In genomic region chrX:123728554-123728953, GRCh38 we compare ENCODE assay signal across 18 cellular contexts. TPM values are rescaled to one million over a fixed set of nuclear protein-coding genes. Genes with fewer than 3 reads are reported as not detected.
DNase-seq lines count a peak whose midpoint lies in the region; ATAC-seq, FAIRE-seq and TF ChIP-seq lines count a peak whose summit lies in the region.
"Had no signal": no experiment of that assay in that cellular context is flagged by ENCODE, and none has a peak within 500 bp of the region (broad histone marks: within the 10 kb centered on the region; RNA-seq: fewer than 3 reads in every experiment).

No MANE protein-coding gene starts in this region.

- peak overlapping the region; percentile 53 for H3K4me2 ChIP-seq in K562 (ENCODE audit: insufficient read depth, low read length)

- H3K4me1 ChIP-seq in K562 (replicated peaks in 1 of 2; ENCODE audit: control insufficient read depth in 2 of 2, insufficient read depth in 2 of 2, low read length in 2 of 2): peaks cover 4 to 7% of the 10 kb centered on the region in 2 experiments; a peak in 3 of 5 replicates
- peaks cover 16% of the 10 kb centered on the region for H3K4me1 ChIP-seq in suprapubic skin
- H3K4me1 ChIP-seq: colonic mucosa, testis had no signal

- TF ChIP-seq RAD21 in K562 (CRISPR knock-in tag; conservative IDR thresholded peaks at IDR 0.05 in 1 of 2, IDR thresholded peaks at IDR 0.05 in 1 of 2): no peak

- peak overlapping the region in 1 of 2 experiments; percentile 60; a peak in 2 of 4 replicates for H3K9ac ChIP-seq in K562 (ENCODE audit: insufficient read depth in 1 of 2, low read depth in 2 of 2, low read length in 2 of 2)

- FAIRE-seq in K562 (lab: Jason Lieb, UNC): no peak
- FAIRE-seq: endometrium, H1, islet of Langerhans had no signal

- no peak for ATAC-seq in stimulated activated naive CD8-positive, alpha-beta T cell treated with anti-CD3 and anti-CD28 coated beads, Interleukin-15, amount 100 ng/mL, for 72 hours
- ATAC-seq in stimulated activated naive CD8-positive, alpha-beta T cell treated with anti-CD3 and anti-CD28 coated beads, Interleukin-15, Interleukin-2, amounts not matched to agents 100 U/mL and 50 U/mL, for 24 hours: no peak
- ATAC-seq in K562 (no peak), GM21390 (IDR thresholded peaks at IDR 0.05; ENCODE audit: unreplicated experiment) (no peak)
- ATAC-seq: right cardiac atrium had no signal

- no peak overlapping the region for H2AFZ ChIP-seq in K562 (ENCODE audit: low read depth, low read length)

- peaks cover 40% of the 10 kb centered on the region; the same call in 1 of the 3 replicates for H3K36me3 ChIP-seq in K562 (ENCODE audit: control insufficient read depth, insufficient read depth, low read length)
- H3K36me3 ChIP-seq in suprapubic skin: no peaks in the 10 kb centered on the region
- H3K36me3 ChIP-seq: colonic mucosa had no signal

- in situ Hi-C loops in K562 (cut with MboI): no loop called here

- peak overlapping the region; percentile 12 to 33 for H3K4me3 Mint-ChIP-seq in stimulated activated naive CD8-positive, alpha-beta T cell treated with anti-CD3 and anti-CD28 coated beads, Interleukin-15, amount 100 ng/mL, for 72 hours

- H3K27ac Mint-ChIP-seq in stimulated activated naive CD8-positive, alpha-beta T cell treated with anti-CD3 and anti-CD28 coated beads, Interleukin-15, amount 100 ng/mL, for 72 hours: no peak overlapping the region

- POLR2A ChIA-PET in K562 (lab: Yijun Ruan, JAX): no interaction called here

- H4K20me1 ChIP-seq in K562 (replicated peaks; ENCODE audit: control insufficient read depth, insufficient read depth, low read length): peaks cover 12% of the 10 kb centered on the region

- TF ChIP-seq POLR2A in K562 (conservative IDR thresholded peaks at IDR 0.05) (no peak), suprapubic skin (IDR thresholded peaks at IDR 0.05) (no peak)

- no peak for DNase-seq in stimulated activated naive CD8-positive, alpha-beta T cell treated with anti-CD3 and anti-CD28 coated beads, Interleukin-15, amount 100 ng/mL, for 72 hours
- DNase-seq in stimulated activated naive CD8-positive, alpha-beta T cell treated with anti-CD3 and anti-CD28 coated beads, Interleukin-15, Interleukin-2, amounts not matched to agents 100 U/mL and 50 U/mL, for 24 hours: no peak
- DNase-seq in OCI-M1 (lab: John Stamatoyannopoulos, UW) (peak; percentile 5), K562 (ENCODE audit: extremely low read depth in 1 of 4, low spot score in 3 of 4) (no peak), suprapubic skin (ENCODE audit: low spot score in 2 of 2) (no peak)
- DNase-seq in activated CD8-positive, alpha-beta memory T cell treated with anti-CD3 and anti-CD28 coated beads for 24 hours: no peak
- DNase-seq: activated CD4-positive, CD25-positive, alpha-beta regulatory T cell; activated naive CD4-positive, alpha-beta T cell treated with anti-CD3 and anti-CD28 coated beads, Interleukin-2, amount 10 ng/mL, durations not matched to agents 7 days and 5 days; colonic mucosa; NCI-H524 treated with DMSO at 0.1 percent for 48 hours; right cardiac atrium; SHP77 treated with DMSO at 0.1 percent for 48 hours; testis had no signal

- no peaks in the 10 kb centered on the region for H3K9me3 Mint-ChIP-seq in stimulated activated naive CD8-positive, alpha-beta T cell treated with anti-CD3 and anti-CD28 coated beads, Interleukin-15, amount 100 ng/mL, for 72 hours
- H3K9me3 Mint-ChIP-seq: activated naive CD4-positive, alpha-beta T cell treated with anti-CD3 and anti-CD28 coated beads, Interleukin-2, amount 10 ng/mL, durations not matched to agents 7 days and 5 days had no signal

- intact Hi-C loops in K562 (cut with micrococcal nuclease): no loop called here

- peaks cover 34% of the 10 kb centered on the region for H3K4me1 Mint-ChIP-seq in stimulated activated naive CD8-positive, alpha-beta T cell treated with anti-CD3 and anti-CD28 coated beads, Interleukin-15, amount 100 ng/mL, for 72 hours

- TF ChIP-seq CTCF in K562 (IDR thresholded peaks at IDR 0.05 in 2 of 3, conservative IDR thresholded peaks at IDR 0.05 in 1 of 3; ENCODE audit: insufficient read depth in 2 of 3, low read depth in 1 of 3, low read length in 3 of 3): no peak
- TF ChIP-seq CTCF in suprapubic skin (IDR thresholded peaks at IDR 0.05): no peak

- TF ChIP-seq EP300 in K562 (IDR thresholded peaks at IDR 0.05; ENCODE audit: low read length) (no peak), suprapubic skin (IDR thresholded peaks at IDR 0.05) (no peak)

- peaks cover 96% of the 10 kb centered on the region for H3K79me2 ChIP-seq in K562 (ENCODE audit: control insufficient read depth, insufficient read depth, low read length)

- H3K4me3 ChIP-seq in K562: peak overlapping the region; percentile 1; the same call in 1 of the 2 replicates
- no peak overlapping the region for H3K4me3 ChIP-seq in suprapubic skin
- H3K4me3 ChIP-seq: colonic mucosa, lung, testis had no signal

- no peaks in the 10 kb centered on the region for H3K27me3 Mint-ChIP-seq in stimulated activated naive CD8-positive, alpha-beta T cell treated with anti-CD3 and anti-CD28 coated beads, Interleukin-15, amount 100 ng/mL, for 72 hours
- H3K27me3 Mint-ChIP-seq: activated naive CD4-positive, alpha-beta T cell treated with anti-CD3 and anti-CD28 coated beads, Interleukin-2, amount 10 ng/mL, durations not matched to agents 7 days and 5 days had no signal

- CTCF ChIA-PET in K562 (lab: Yijun Ruan, JAX; ENCODE audit: low intra/inter-chr PET ratio): no interaction called here

- no peaks in the 10 kb centered on the region; the same call in 1 of the 2 replicates for H3K9me3 ChIP-seq in K562 (replicated peaks; ENCODE audit: control insufficient read depth, insufficient read depth, low read depth, low read length)
- no peaks in the 10 kb centered on the region for H3K9me3 ChIP-seq in suprapubic skin
- H3K9me3 ChIP-seq: colonic mucosa, testis had no signal

- no peaks in the 10 kb centered on the region for H3K27me3 ChIP-seq in K562 (ENCODE audit: control insufficient read depth in 2 of 2, insufficient read depth in 2 of 2, low read length in 2 of 2)
- H3K27me3 ChIP-seq in suprapubic skin: no peaks in the 10 kb centered on the region
- H3K27me3 ChIP-seq: colonic mucosa, testis had no signal

- no TSS peak for BruUV-seq in K562 (replicated peaks; lab: Mats Ljungman, UMichigan)

- WGBS in K562 (ENCODE audit: insufficient coverage, low coverage, missing lambda C conversion rate): 3% methylated on average over 3 of the region's 3 CpGs
- WGBS in suprapubic skin: 56% methylated on average over 3 of the region's 3 CpGs

- H3K9me1 ChIP-seq in K562 (ENCODE audit: control insufficient read depth, insufficient read depth, low read length): no peaks in the 10 kb centered on the region

- H3K27ac ChIP-seq in K562 (ENCODE audit: extremely low read depth, low read depth, low read length) (peak overlapping the region; percentile 35; the same call in 2 of the 3 replicates), suprapubic skin (no peak overlapping the region)
- H3K27ac ChIP-seq: colonic mucosa, testis had no signal

TF ChIP-seq in K562, 482 proteins besides CTCF, POLR2A, EP300 and RAD21 (continues in another document):
- no peak for TF ChIP-seq NCOA6 (IDR thresholded peaks at IDR 0.05)
- 0 out of 2 replicates have a peak, but pooled peaks have one; percentile 6 for TF ChIP-seq C11orf30 (IDR thresholded peaks at IDR 0.05; ENCODE audit: low read depth)

RNA-seq across cellular contexts. Expression of gene THOC2, which starts 4.3 kb away (rescaled TPM):
- total RNA-seq in K562 (2011; cell fraction: chromatin; rRNA removed; ENCODE audit: low replicate concordance): 149 and 864 TPM in 2 replicates
- 56.5 and 100 TPM in 2 replicates for total RNA-seq in K562 (2011; cell fraction: nucleolus; rRNA removed)
- 222 and 243 TPM in 2 replicates for total RNA-seq in K562 (2011; cell fraction: nucleoplasm; rRNA removed)
- total RNA-seq in K562 (2014; rRNA removed) (119 and 162 TPM in 2 replicates), K562 (2014; rRNA removed; fragmentation: Illumina TruSeq; extraction: Trizol) (192 and 205 TPM in 2 replicates), K562 (2015; rRNA removed; fragmentation: Illumina TruSeq; extraction: Trizol) (183 and 201 TPM in 2 replicates), K562 (2021) (136 and 140 TPM in 2 replicates), suprapubic skin (100 to 1,000 TPM in 1 of 4 donors, 10 to 100 TPM in 3; 61.6 to 184 (median 71.1) TPM)
- polyA plus RNA-seq in K562 (2011; rRNA removed) (216 and 234 TPM in 2 replicates), K562 (2014; fragmentation: Illumina TruSeq; extraction: Trizol) (157 and 192 TPM in 2 replicates), K562 (2014; fragmentation: Nextera tagmentation; extraction: Ambion mirVana) (100 to 1,000 TPM; 131 to 194 TPM), K562 (2014; rRNA removed) (162 and 170 TPM in 2 replicates)
- polyA plus RNA-seq in K562 (2011; cell fraction: cytosol; rRNA removed): 26.0 and 61.6 TPM in 2 replicates
- polyA plus RNA-seq in K562 (2011; cell fraction: nucleus; rRNA removed): 215 and 405 TPM in 2 replicates
- polyA plus RNA-seq in K562 (2012): 70.0 and 75.4 TPM in 2 replicates
- polyA minus RNA-seq in K562 (2011; rRNA and poly(A)+ RNA removed): 262 and 289 TPM in 2 replicates
- polyA minus RNA-seq in K562 (2011; cell fraction: cytosol; rRNA and poly(A)+ RNA removed): 50.3 and 64.3 TPM in 2 replicates
- polyA minus RNA-seq in K562 (2011; cell fraction: nucleus; rRNA and poly(A)+ RNA removed): 206 and 429 TPM in 2 replicates
